In genomic region chr11:111443640-111444039, GRCh38 we compare ENCODE assay signal across 15 cellular contexts.
"Had no signal": no experiment of that assay in that cellular context is flagged by ENCODE, and none has a peak within 500 bp of the region (broad histone marks: within the 10 kb centered on the region; RNA-seq: fewer than 3 reads in every experiment).

No MANE protein-coding gene starts in this region.

- H3K4me3 Mint-ChIP-seq: activated CD4-positive, alpha-beta T cell treated with anti-CD3 and anti-CD28 coated beads, Interleukin-2, amount 10 ng/mL, durations not matched to agents 7 days and 5 days; naive thymus-derived CD4-positive, alpha-beta T cell had no signal

- H3K9me3 ChIP-seq: adrenal gland, colonic mucosa, gastrocnemius medialis, heart right ventricle, neutrophil, thyroid gland had no signal

- H3K27ac ChIP-seq: adrenal gland, colonic mucosa, gastrocnemius medialis, heart right ventricle, neutrophil, skin epidermis, thyroid gland had no signal

- H3K9me3 Mint-ChIP-seq: activated CD4-positive, alpha-beta T cell treated with anti-CD3 and anti-CD28 coated beads, Interleukin-2, amount 10 ng/mL, durations not matched to agents 7 days and 5 days; activated T-helper 2 cell treated with anti-CD3 and anti-CD28 coated beads, Interferon-gamma antibody, Interleukin-2, Interleukin-4, amounts not matched to agents 10 μg/mL and 5 μg/mL and 100 μg/mL, durations not matched to agents 14 hours and 24 hours and 36 hours had no signal

- ATAC-seq: gastrocnemius medialis; heart right ventricle; naive thymus-derived CD4-positive, alpha-beta T cell had no signal

- H3K4me3 ChIP-seq: adrenal gland, colonic mucosa, gastrocnemius medialis, heart right ventricle, skin epidermis, thyroid gland had no signal

- H3K27ac Mint-ChIP-seq: activated CD4-positive, alpha-beta T cell treated with anti-CD3 and anti-CD28 coated beads, Interleukin-2, amount 10 ng/mL, durations not matched to agents 7 days and 5 days; activated T-helper 2 cell treated with anti-CD3 and anti-CD28 coated beads, Interferon-gamma antibody, Interleukin-2, Interleukin-4, amounts not matched to agents 10 μg/mL and 5 μg/mL and 100 μg/mL, durations not matched to agents 14 hours and 24 hours and 36 hours had no signal

- DNase-seq: activated CD4-positive, alpha-beta T cell treated with anti-CD3 and anti-CD28 coated beads, Interleukin-2, amount 10 ng/mL, durations not matched to agents 7 days and 5 days; activated CD4-positive, CD25-positive, alpha-beta regulatory T cell; activated CD8-positive, alpha-beta memory T cell treated with anti-CD3 and anti-CD28 coated beads for 24 hours; activated naive CD4-positive, alpha-beta T cell treated with anti-CD3 and anti-CD28 coated beads, Interleukin-2, amount 50 U/mL, for 16 hours; adrenal gland; colonic mucosa; gastrocnemius medialis; heart right ventricle; mammary epithelial cell; naive thymus-derived CD4-positive, alpha-beta T cell; posterior cingulate gyrus; thyroid gland had no signal

- H3K4me1 ChIP-seq: colonic mucosa had no signal

- H3K36me3 Mint-ChIP-seq: naive thymus-derived CD4-positive, alpha-beta T cell had no signal

- H3K36me3 ChIP-seq: adrenal gland, colonic mucosa, gastrocnemius medialis, heart right ventricle, neutrophil, thyroid gland had no signal
